15 cellular contexts compared by ENCODE assay signal in genomic region chr1:54874079-54874830, GRCh38.
"Had no signal": no experiment of that assay in that cellular context is flagged by ENCODE, and none has a peak within 500 bp of the region (broad histone marks: within the 10 kb centered on the region; RNA-seq: fewer than 3 reads in every experiment).

No MANE protein-coding gene starts in this region.

- H3K4me3 ChIP-seq: gastrocnemius medialis, tibial nerve had no signal

- H3K27me3 ChIP-seq: gastrocnemius medialis, tibial nerve had no signal

- ATAC-seq: gastrocnemius medialis; natural killer cell treated with Interleukin-12 subunit alpha and Interleukin-12 subunit beta and Interleukin-15 and Interleukin-18, amount 100 ng/mL, for 72 hours; stimulated activated memory B cell treated with anti-CD40 and anti-IgM and Interleukin-4, amounts not matched to agents 10 μg/mL and 1 μg/mL and 100 μg/mL, for 72 hours had no signal

- H3K27ac Mint-ChIP-seq: activated naive CD4-positive, alpha-beta T cell treated with anti-CD3 and anti-CD28 coated beads, Interleukin-2, amount 50 U/mL, for 24 hours; progenitor cell of endocrine pancreas had no signal

- H3K27me3 Mint-ChIP-seq: activated naive CD4-positive, alpha-beta T cell treated with anti-CD3 and anti-CD28 coated beads, Interleukin-2, amount 50 U/mL, for 24 hours; natural killer cell treated with Interleukin-12 subunit alpha and Interleukin-12 subunit beta and Interleukin-15 and Interleukin-18, amount 100 ng/mL, for 72 hours; progenitor cell of endocrine pancreas; stimulated activated memory B cell treated with anti-CD40 and anti-IgM and Interleukin-4, amounts not matched to agents 10 μg/mL and 1 μg/mL and 100 μg/mL, for 72 hours had no signal

- FAIRE-seq: endometrium had no signal

- H3K9me3 Mint-ChIP-seq: activated naive CD4-positive, alpha-beta T cell treated with anti-CD3 and anti-CD28 coated beads, Interleukin-2, amount 50 U/mL, for 24 hours; natural killer cell treated with Interleukin-12 subunit alpha and Interleukin-12 subunit beta and Interleukin-15 and Interleukin-18, amount 100 ng/mL, for 72 hours; stimulated activated memory B cell treated with anti-CD40 and anti-IgM and Interleukin-4, amounts not matched to agents 10 μg/mL and 1 μg/mL and 100 μg/mL, for 72 hours; T-helper 1 cell treated with Interleukin-12 subunit alpha and Interleukin-12 subunit beta and Interleukin-4 antibody, amounts not matched to agents 30 μg/mL and 1 μg/mL, for 36 hours had no signal

- H3K9me3 ChIP-seq: gastrocnemius medialis had no signal

- H3K4me1 ChIP-seq: tibial nerve had no signal

- H3K4me3 Mint-ChIP-seq: activated naive CD4-positive, alpha-beta T cell treated with anti-CD3 and anti-CD28 coated beads, Interleukin-2, amount 50 U/mL, for 24 hours; brain; natural killer cell treated with Interleukin-12 subunit alpha and Interleukin-12 subunit beta and Interleukin-15 and Interleukin-18, amount 100 ng/mL, for 72 hours; stimulated activated memory B cell treated with anti-CD40 and anti-IgM and Interleukin-4, amounts not matched to agents 10 μg/mL and 1 μg/mL and 100 μg/mL, for 72 hours; T-helper 1 cell treated with Interleukin-12 subunit alpha and Interleukin-12 subunit beta and Interleukin-4 antibody, amounts not matched to agents 30 μg/mL and 1 μg/mL, for 36 hours had no signal

- H3K27ac ChIP-seq: gastrocnemius medialis, tibial nerve had no signal

- DNase-seq: activated CD4-positive, alpha-beta T cell treated with anti-CD3 and anti-CD28 coated beads, Interleukin-2, amount 50 U/mL, for 1 hour; activated CD4-positive, CD25-positive, alpha-beta regulatory T cell; activated T-cell treated with anti-CD3 and anti-CD28 coated beads for 4 hours; gastrocnemius medialis; nucleus accumbens; right cardiac atrium; stimulated activated CD4-positive, alpha-beta T cell treated with anti-CD3 and anti-CD28 coated beads, Interleukin-1b, Interleukin-23, amount 100 ng/mL, for 48 hours had no signal

- H3K4me1 Mint-ChIP-seq: activated naive CD4-positive, alpha-beta T cell treated with anti-CD3 and anti-CD28 coated beads, Interleukin-2, amount 50 U/mL, for 24 hours; brain had no signal
